8 cellular contexts compared by ENCODE assay signal in the genomic region with DNA sequence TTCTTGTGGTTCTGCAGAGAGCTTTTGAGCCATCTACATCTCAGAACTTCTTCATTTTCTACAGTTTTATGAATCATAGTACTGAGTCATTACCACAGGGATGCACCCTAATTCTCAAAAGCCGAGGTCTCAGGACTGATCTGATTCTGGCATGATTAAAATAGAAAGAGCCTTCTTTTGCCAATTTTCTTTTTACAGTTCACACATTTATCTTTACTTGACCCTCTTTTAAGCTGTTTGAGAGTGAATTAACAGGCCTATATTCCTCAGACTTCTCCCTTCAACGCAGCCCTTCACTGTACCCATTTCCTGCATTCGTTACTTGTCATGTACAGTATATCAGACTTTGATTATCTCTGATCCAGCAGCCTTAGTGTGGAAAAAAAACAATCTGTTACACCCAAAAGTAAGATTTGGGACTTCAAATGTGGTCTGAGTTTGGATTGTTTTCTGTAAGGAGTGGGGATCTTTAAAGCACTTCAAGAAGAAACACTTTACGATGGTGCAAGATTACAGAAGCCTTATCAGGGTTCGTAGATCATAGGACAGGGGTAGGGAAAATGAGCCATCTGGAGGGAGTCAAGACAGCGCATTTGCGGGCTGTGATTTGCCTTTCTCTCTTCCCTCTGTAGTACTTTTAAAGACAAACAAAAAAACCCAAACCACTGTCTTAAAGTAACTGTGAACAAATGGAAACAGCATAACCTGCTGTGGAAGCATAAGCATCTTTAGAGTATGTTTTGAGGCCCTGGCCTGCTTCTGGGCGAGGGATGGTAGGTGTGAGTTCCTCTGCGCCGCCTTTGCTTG. TPM values are rescaled to one million over a fixed set of nuclear protein-coding genes. Genes with fewer than 3 reads are reported as not detected.
DNase-seq lines count a peak whose midpoint lies in the region; ATAC-seq and TF ChIP-seq lines count a peak whose summit lies in the region.

No MANE protein-coding gene starts in this region.

- WGBS in SK-N-SH (ENCODE audit: low lambda C conversion rate), result 58% methylated on average over 10 of the region's 10 CpGs
- 50 to 61% (median 53%) methylated on average over 10 of the region's 10 CpGs for WGBS in spleen, 5 donors

- TF ChIP-seq CTCF in SK-N-SH (IDR thresholded peaks at IDR 0.05) (no peak), spleen (IDR thresholded peaks at IDR 0.05 in 8 of 11, conservative IDR thresholded peaks at IDR 0.05 in 3 of 11) (no peak)

- H3K27ac ChIP-seq in SK-N-SH (ENCODE audit: low read depth in 2 of 2, low read length in 1 of 2) (peak overlapping the region; percentile 55 to 99; a peak in 3 of 4 replicates), spleen (peak overlapping the region; percentile 30 to 78 (median 66))
- H3K27ac ChIP-seq in effector memory CD4-positive, alpha-beta T cell (ENCODE audit: insufficient read depth, low read length, poor library complexity, severe bottlenecking), result peak overlapping the region; percentile 86

- no peak for TF ChIP-seq RAD21 in SK-N-SH (IDR thresholded peaks at IDR 0.05; ENCODE audit: low read length)

- H3K27me3 ChIP-seq in SK-N-SH (ENCODE audit: insufficient read depth), result no peaks in the 10 kb centered on the region
- H3K27me3 ChIP-seq in effector memory CD4-positive, alpha-beta T cell (replicated peaks; ENCODE audit: control insufficient read depth, insufficient read depth, low read length, poor library complexity, severe bottlenecking), result no peaks in the 10 kb centered on the region
- no peaks in the 10 kb centered on the region for H3K27me3 ChIP-seq in spleen (replicated peaks in 1 of 7)

- peak overlapping the region; percentile 69 for H3K4me2 ChIP-seq in SK-N-SH

- ATAC-seq in GM18870 (IDR thresholded peaks at IDR 0.05; ENCODE audit: unreplicated experiment) (peak; percentile 95), HG03064 (IDR thresholded peaks at IDR 0.05; ENCODE audit: low read depth, unreplicated experiment) (peak; percentile 76)

- TF ChIP-seq POLR2A in spleen (IDR thresholded peaks at IDR 0.05), result no peak

- H3K9ac ChIP-seq in SK-N-SH, result peak overlapping the region; percentile 59; the same call in 1 of the 2 replicates

- H3K4me1 ChIP-seq in SK-N-SH (ENCODE audit: control insufficient read depth in 1 of 2, insufficient read depth in 2 of 2, low read depth in 1 of 2, low read length in 1 of 2) (peaks cover 0 to 37% of the 10 kb centered on the region in 2 experiments; a peak in 3 of 4 replicates), spleen (peaks cover 17 to 95% (median 56%) of the 10 kb centered on the region in 6 donors)
- H3K4me1 ChIP-seq in effector memory CD4-positive, alpha-beta T cell (ENCODE audit: control insufficient read depth, insufficient read depth, low read length, poor library complexity, severe bottlenecking), result peaks cover 57% of the 10 kb centered on the region

- no peaks in the 10 kb centered on the region for H3K9me3 ChIP-seq in SK-N-SH
- H3K9me3 ChIP-seq in effector memory CD4-positive, alpha-beta T cell (ENCODE audit: control insufficient read depth, low read length), result no peaks in the 10 kb centered on the region
- H3K9me3 ChIP-seq in spleen, result no peaks in the 10 kb centered on the region

- peaks cover 5 to 6% of the 10 kb centered on the region in 2 experiments for H3K36me3 ChIP-seq in SK-N-SH (replicated peaks in 1 of 2; ENCODE audit: control insufficient read depth in 1 of 2, insufficient read depth in 2 of 2, low read length in 1 of 2)
- peaks cover 7% of the 10 kb centered on the region for H3K36me3 ChIP-seq in effector memory CD4-positive, alpha-beta T cell (ENCODE audit: control insufficient read depth, insufficient read depth, low read length)
- H3K36me3 ChIP-seq in spleen, result peaks cover 0 to 45% (median 7%) of the 10 kb centered on the region in 6 donors

- H3K9me2 ChIP-seq in SK-N-SH, result no peaks in the 10 kb centered on the region

- in situ Hi-C loops in ACHN (cut with HindIII; ENCODE audit: low pct_ligation_motif_present, low pct_unique_long_range_greater_than_20kb, low sequenced_read_pairs), result no loop called here
- in situ Hi-C loops in G401 (cut with HindIII; ENCODE audit: low sequenced_read_pairs), result no loop called here

- peak in 1 of 2 experiments; percentile 64; a peak in 1 of 4 replicates for TF ChIP-seq EP300 in SK-N-SH (IDR thresholded peaks at IDR 0.05; ENCODE audit: borderline replicate concordance in 1 of 2, low read depth in 1 of 2, low read length in 1 of 2)

- H3K4me3 ChIP-seq in SK-N-SH (ENCODE audit: low read depth in 2 of 2, low read length in 1 of 2), result peak overlapping the region in 1 of 2 experiments; percentile 4; a peak in 2 of 4 replicates
- peak overlapping the region; percentile 10 for H3K4me3 ChIP-seq in effector memory CD4-positive, alpha-beta T cell (ENCODE audit: insufficient read depth, low read depth, low read length, poor library complexity, severe bottlenecking)
- peak overlapping the region in 1 of 8 donors; percentile 8 for H3K4me3 ChIP-seq in spleen

- CTCF ChIA-PET in SK-N-SH (lab: Yijun Ruan, JAX), result interaction anchor here (0.7 to 1.1 kb wide), 3 partner anchors 20 to 134 kb away, joined by 3 to 4 read pairs (median 3); no protein-coding TSS in a partner anchor

- intact Hi-C loops in spleen (cut with DNase I; ENCODE audit: low total_unique reads), result no loop called here

- peaks cover 39% of the 10 kb centered on the region for H3F3A ChIP-seq in SK-N-SH (replicated peaks; ENCODE audit: insufficient read depth)

- no peaks in the 10 kb centered on the region for H4K20me1 ChIP-seq in SK-N-SH (ENCODE audit: insufficient read depth)

- no peaks in the 10 kb centered on the region for H3K79me2 ChIP-seq in SK-N-SH (ENCODE audit: insufficient read depth)

- DNase-seq in ACHN, result peak; percentile 33
- no peak for DNase-seq in SK-N-SH
- DNase-seq in effector memory CD4-positive, alpha-beta T cell, result peak; percentile 26 to 55 (median 33)
- no peak for DNase-seq in spleen
- DNase-seq in T-helper 9 cell, result no peak
- DNase-seq in G401 (ENCODE audit: low spot score), result no peak

- no peak overlapping the region for H2AFZ ChIP-seq in SK-N-SH (ENCODE audit: low read depth)

- POLR2A ChIA-PET in SK-N-SH (lab: Yijun Ruan, JAX), result no interaction called here

TF ChIP-seq in SK-N-SH, 30 proteins besides CTCF, POLR2A, EP300 and RAD21 (continues in another document):
- TF ChIP-seq, protein P1, sequence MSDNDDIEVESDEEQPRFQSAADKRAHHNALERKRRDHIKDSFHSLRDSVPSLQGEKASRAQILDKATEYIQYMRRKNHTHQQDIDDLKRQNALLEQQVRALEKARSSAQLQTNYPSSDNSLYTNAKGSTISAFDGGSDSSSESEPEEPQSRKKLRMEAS (IDR thresholded peaks at IDR 0.05; ENCODE audit: low read depth), result 0 out of 2 replicates have a peak, but pooled peaks have one; percentile 17
- TF ChIP-seq ELF1 (IDR thresholded peaks at IDR 0.05) (no peak), POLR2AphosphoS5 (IDR thresholded peaks at IDR 0.05; ENCODE audit: low read depth, low read length) (no peak), SMC3 (IDR thresholded peaks at IDR 0.05; ENCODE audit: low read depth, low read length) (no peak), MEF2A (IDR thresholded peaks at IDR 0.05; ENCODE audit: borderline replicate concordance, low read depth) (peak; percentile 72), TCF12 (IDR thresholded peaks at IDR 0.05) (peak; percentile 73), RXRA (IDR thresholded peaks at IDR 0.05; ENCODE audit: borderline replicate concordance, low read depth) (peak; percentile 50; the same call in 1 of the 2 replicates), GABPA (IDR thresholded peaks at IDR 0.05; ENCODE audit: low read depth) (no peak), TEAD4 (IDR thresholded peaks at IDR 0.05; ENCODE audit: borderline replicate concordance, insufficient read depth) (0 out of 2 replicates have a peak, but pooled peaks have one; percentile 48), RFX5 (IDR thresholded peaks at IDR 0.05; ENCODE audit: low read length) (no peak), FOXJ3 (CRISPR knock-in tag; IDR thresholded peaks at IDR 0.05) (no peak)
- TF ChIP-seq, protein P2, sequence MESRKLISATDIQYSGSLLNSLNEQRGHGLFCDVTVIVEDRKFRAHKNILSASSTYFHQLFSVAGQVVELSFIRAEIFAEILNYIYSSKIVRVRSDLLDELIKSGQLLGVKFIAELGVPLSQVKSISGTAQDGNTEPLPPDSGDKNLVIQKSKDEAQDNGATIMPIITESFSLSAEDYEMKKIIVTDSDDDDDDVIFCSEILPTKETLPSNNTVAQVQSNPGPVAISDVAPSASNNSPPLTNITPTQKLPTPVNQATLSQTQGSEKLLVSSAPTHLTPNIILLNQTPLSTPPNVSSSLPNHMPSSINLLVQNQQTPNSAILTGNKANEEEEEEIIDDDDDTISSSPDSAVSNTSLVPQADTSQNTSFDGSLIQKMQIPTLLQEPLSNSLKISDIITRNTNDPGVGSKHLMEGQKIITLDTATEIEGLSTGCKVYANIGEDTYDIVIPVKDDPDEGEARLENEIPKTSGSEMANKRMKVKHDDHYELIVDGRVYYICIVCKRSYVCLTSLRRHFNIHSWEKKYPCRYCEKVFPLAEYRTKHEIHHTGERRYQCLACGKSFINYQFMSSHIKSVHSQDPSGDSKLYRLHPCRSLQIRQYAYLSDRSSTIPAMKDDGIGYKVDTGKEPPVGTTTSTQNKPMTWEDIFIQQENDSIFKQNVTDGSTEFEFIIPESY (IDR thresholded peaks at IDR 0.05; ENCODE audit: borderline replicate concordance, low read depth), result no peak
- TF ChIP-seq, protein P3, sequence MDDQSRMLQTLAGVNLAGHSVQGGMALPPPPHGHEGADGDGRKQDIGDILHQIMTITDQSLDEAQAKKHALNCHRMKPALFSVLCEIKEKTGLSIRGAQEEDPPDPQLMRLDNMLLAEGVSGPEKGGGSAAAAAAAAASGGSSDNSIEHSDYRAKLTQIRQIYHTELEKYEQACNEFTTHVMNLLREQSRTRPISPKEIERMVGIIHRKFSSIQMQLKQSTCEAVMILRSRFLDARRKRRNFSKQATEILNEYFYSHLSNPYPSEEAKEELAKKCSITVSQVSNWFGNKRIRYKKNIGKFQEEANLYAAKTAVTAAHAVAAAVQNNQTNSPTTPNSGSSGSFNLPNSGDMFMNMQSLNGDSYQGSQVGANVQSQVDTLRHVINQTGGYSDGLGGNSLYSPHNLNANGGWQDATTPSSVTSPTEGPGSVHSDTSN (IDR thresholded peaks at IDR 0.05), result peak; percentile 54; the same call in 1 of the 2 replicates

RNA-seq across cellular contexts. Expression of a gene that starts 15.3 kb away (rescaled TPM):
- polyA plus RNA-seq in SK-N-SH (2012; rRNA removed) (0.07 and 0.10 TPM in 2 replicates), spleen (10 to 100 TPM; 56.0 to 68.0 (median 60.6) TPM)
- 0.03 and 0.24 TPM in 2 replicates for polyA plus RNA-seq in SK-N-SH (2012; cell fraction: cytosol; rRNA removed)
- 0.10 TPM in 1 of 2 replicates, not detected in the other for polyA plus RNA-seq in SK-N-SH (2012; cell fraction: nucleus; rRNA removed)
- total RNA-seq in spleen, result 10 to 100 TPM; 29.1 to 83.6 (median 53.4) TPM
- total RNA-seq in G401 (2014; rRNA removed; shearing (Covaris generic)), result not detected in 2 replicates

Comparison
In these comparisons a context has a peak if more than half of its experiments do, and no peak if none do; other contexts are left out.
1. DNase-seq: peak in ACHN (single experiment) and effector memory CD4-positive, alpha-beta T cell (3 of 3); none in SK-N-SH (single experiment), spleen (single experiment), T-helper 9 cell (single experiment) and G401 (single experiment).
2. RNA of a gene that starts 15.3 kb away (total RNA-seq): 29.1 to 83.6 TPM in spleen; not detected in G401; every median in the first group is over 10 times any median in the second.
3. Peak in every context shown above with its lines, with median percentiles within 50 percentile points of each other: H3K27ac ChIP-seq.